2 cellular contexts compared by ENCODE assay signal in the genomic region with DNA sequence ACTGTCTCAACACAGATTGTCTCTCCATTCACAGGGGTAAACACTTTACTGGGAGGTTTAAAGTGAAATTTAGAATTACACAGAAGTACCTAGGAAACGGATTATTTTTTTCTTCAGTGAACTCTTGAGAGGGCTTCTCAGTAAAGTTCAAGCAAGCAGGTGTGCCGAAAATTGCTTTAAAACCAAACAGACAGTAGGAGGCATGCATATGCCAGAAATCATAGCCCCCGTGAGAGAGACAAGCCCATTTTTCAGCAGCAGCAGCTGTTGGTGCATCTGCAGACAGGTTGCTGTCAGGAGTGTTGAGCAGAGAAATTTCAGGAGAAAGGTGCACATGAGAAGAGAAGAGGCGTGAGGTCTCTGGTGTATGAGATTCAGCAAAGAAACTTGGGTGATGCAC.
TF ChIP-seq lines count a peak whose summit lies in the region.

No MANE protein-coding gene starts in this region.

TF ChIP-seq in HepG2, 621 proteins besides CTCF, POLR2A, EP300 and RAD21:
- TF ChIP-seq HCFC1 (IDR thresholded peaks at IDR 0.05; ENCODE audit: low read depth, low read length) (no peak), STAG1 (CRISPR knock-in tag; IDR thresholded peaks at IDR 0.05) (peak; percentile 45; the same call in 1 of the 2 replicates)

TF ChIP-seq in H1, 55 proteins besides CTCF, POLR2A, EP300 and RAD21:
- no peak for TF ChIP-seq JUN (IDR thresholded peaks at IDR 0.05; ENCODE audit: low read depth, low read length)
- no peak for TF ChIP-seq SRF (IDR thresholded peaks at IDR 0.05; ENCODE audit: low read depth, low read length)
- TF ChIP-seq PHF8 (conservative IDR thresholded peaks at IDR 0.05; ENCODE audit: low read depth, low read length), result no peak
- no peak for TF ChIP-seq BRCA1 (IDR thresholded peaks at IDR 0.05; ENCODE audit: low read depth, low read length)
- TF ChIP-seq MAFK (IDR thresholded peaks at IDR 0.05; ENCODE audit: low read depth, low read length), result no peak
- TF ChIP-seq TAF7 (optimal IDR thresholded peaks at IDR 0.05; ENCODE audit: borderline replicate concordance, low read depth, low read length), result no peak
- no peak for TF ChIP-seq FOSL1 (IDR thresholded peaks at IDR 0.05; ENCODE audit: insufficient read depth, low read depth, low read length)
- TF ChIP-seq SP4 (IDR thresholded peaks at IDR 0.05; ENCODE audit: low read length), result no peak
- TF ChIP-seq EZH2 (IDR thresholded peaks at IDR 0.05; ENCODE audit: low read depth, low read length, severe bottlenecking), result no peak
- no peak for TF ChIP-seq KDM1A (IDR thresholded peaks at IDR 0.05; ENCODE audit: borderline replicate concordance, low read length)
- TF ChIP-seq, protein P1, sequence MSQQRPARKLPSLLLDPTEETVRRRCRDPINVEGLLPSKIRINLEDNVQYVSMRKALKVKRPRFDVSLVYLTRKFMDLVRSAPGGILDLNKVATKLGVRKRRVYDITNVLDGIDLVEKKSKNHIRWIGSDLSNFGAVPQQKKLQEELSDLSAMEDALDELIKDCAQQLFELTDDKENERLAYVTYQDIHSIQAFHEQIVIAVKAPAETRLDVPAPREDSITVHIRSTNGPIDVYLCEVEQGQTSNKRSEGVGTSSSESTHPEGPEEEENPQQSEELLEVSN (IDR thresholded peaks at IDR 0.05), result no peak
- no peak for TF ChIP-seq NRF1 (IDR thresholded peaks at IDR 0.05; ENCODE audit: low read depth, low read length)
- TF ChIP-seq TBP (IDR thresholded peaks at IDR 0.05; ENCODE audit: low read depth, low read length), result no peak
- no peak for TF ChIP-seq CTBP2 (IDR thresholded peaks at IDR 0.05; ENCODE audit: borderline replicate concordance, insufficient read depth, insufficient read length, low read length)
- TF ChIP-seq CHD1 (IDR thresholded peaks at IDR 0.05; ENCODE audit: low read depth, low read length), result no peak
- TF ChIP-seq SIX5 (IDR thresholded peaks at IDR 0.05; ENCODE audit: low read depth, low read length), result no peak
- TF ChIP-seq JUND (IDR thresholded peaks at IDR 0.05; ENCODE audit: low read length), result no peak
- TF ChIP-seq HDAC2 (IDR thresholded peaks at IDR 0.05; ENCODE audit: borderline replicate concordance in 1 of 2, low read depth in 2 of 2, low read length in 2 of 2), result no peak
- TF ChIP-seq CEBPB (IDR thresholded peaks at IDR 0.05; ENCODE audit: low read depth, low read length), result no peak
- TF ChIP-seq SIN3A (conservative IDR thresholded peaks at IDR 0.05 in 1 of 2, IDR thresholded peaks at IDR 0.05 in 1 of 2; ENCODE audit: low read depth in 1 of 2, low read length in 2 of 2), result no peak
